Comparison of ENCODE assay signal across 11 cellular contexts in the genomic region with DNA sequence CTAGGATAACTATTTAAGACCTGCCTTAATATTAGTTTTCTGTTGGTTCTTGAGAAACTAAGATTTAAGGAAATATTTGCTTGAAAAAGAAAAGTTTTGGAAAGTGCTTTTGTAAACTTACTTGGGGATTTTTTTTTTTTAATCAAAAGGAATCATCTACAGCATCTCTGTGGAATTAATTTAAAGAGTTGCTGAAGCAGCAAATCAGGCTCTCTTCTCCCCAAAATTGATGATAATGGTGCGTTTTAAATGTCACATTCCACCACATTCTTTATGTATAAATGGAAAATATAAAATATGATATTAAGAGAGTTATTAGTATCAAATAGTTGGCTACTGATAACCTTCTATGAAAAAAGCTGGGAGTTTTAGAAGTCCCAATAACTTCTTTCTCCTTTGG. TPM values are rescaled to one million over a fixed set of nuclear protein-coding genes. Genes with fewer than 3 reads are reported as not detected.
DNase-seq lines count a peak whose midpoint lies in the region; ATAC-seq, FAIRE-seq and TF ChIP-seq lines count a peak whose summit lies in the region.
"Had no signal": no experiment of that assay in that cellular context is flagged by ENCODE, and none has a peak within 500 bp of the region (broad histone marks: within the 10 kb centered on the region; RNA-seq: fewer than 3 reads in every experiment).

No MANE protein-coding gene starts in this region.

- FAIRE-seq in small intestine (lab: Jason Lieb, UNC): no peak

- H3K4me3 ChIP-seq in right atrium auricular region (no peak overlapping the region), esophagus squamous epithelium (peak overlapping the region in 3 of 4 donors; percentile 74 to 95 (median 93)), neutrophil (ENCODE audit: low read depth in 1 of 2, low read length in 1 of 2) (peak overlapping the region in 1 of 2 experiments; percentile 88), small intestine (ENCODE audit: low read depth in 1 of 2, low read length in 2 of 2) (no peak overlapping the region)

- ATAC-seq in HG03135 (IDR thresholded peaks at IDR 0.05; ENCODE audit: unreplicated experiment): no peak
- ATAC-seq: stimulated activated naive CD8-positive, alpha-beta T cell treated with anti-CD3 and anti-CD28 coated beads, Interleukin-15, Interleukin-2, amounts not matched to agents 100 U/mL and 50 U/mL, for 24 hours had no signal

- H3K27ac ChIP-seq in right atrium auricular region (peak overlapping the region; percentile 98 to 99), esophagus squamous epithelium (peak overlapping the region in 3 of 4 donors; percentile 95 to 100 (median 99)), neutrophil (peak overlapping the region; percentile 100), small intestine (ENCODE audit: low read depth in 1 of 2, low read length in 1 of 2) (peak overlapping the region in 1 of 2 donors; percentile 39)

- no peak for TF ChIP-seq POLR2A in esophagus squamous epithelium (IDR thresholded peaks at IDR 0.05)

- no peak for TF ChIP-seq CTCF in right atrium auricular region (IDR thresholded peaks at IDR 0.05)
- no peak for TF ChIP-seq CTCF in esophagus squamous epithelium (IDR thresholded peaks at IDR 0.05)
- TF ChIP-seq CTCF in neutrophil (IDR thresholded peaks at IDR 0.05): no peak

- H3K9me3 ChIP-seq in right atrium auricular region: no peaks in the 10 kb centered on the region
- no peaks in the 10 kb centered on the region for H3K9me3 ChIP-seq in esophagus squamous epithelium
- no peaks in the 10 kb centered on the region for H3K9me3 ChIP-seq in neutrophil
- no peaks in the 10 kb centered on the region for H3K9me3 ChIP-seq in small intestine (ENCODE audit: control insufficient read depth, low read depth)
- H3K9me3 ChIP-seq: HAP-1 had no signal

- intact Hi-C loops in cardiac septum (cut with DNase I): loop anchor here (5.0 kb wide), 1 partner anchor 176 kb away; no protein-coding TSS in a partner anchor
- intact Hi-C loops in esophagus squamous epithelium (cut with DNase I): no loop called here

- H3K27me3 ChIP-seq in right atrium auricular region: no peaks in the 10 kb centered on the region
- no peaks in the 10 kb centered on the region for H3K27me3 ChIP-seq in esophagus squamous epithelium
- no peaks in the 10 kb centered on the region for H3K27me3 ChIP-seq in neutrophil
- no peaks in the 10 kb centered on the region for H3K27me3 ChIP-seq in small intestine (ENCODE audit: control insufficient read depth in 2 of 2, insufficient read depth in 2 of 2, low read length in 2 of 2)

- H3K4me1 ChIP-seq in right atrium auricular region (peaks cover 0 to 72% of the 10 kb centered on the region in 2 donors), esophagus squamous epithelium (peaks cover 38 to 79% (median 53%) of the 10 kb centered on the region in 3 donors), neutrophil (ENCODE audit: control insufficient read depth in 1 of 2, insufficient read depth in 1 of 2, low read depth in 1 of 2, low read length in 1 of 2) (peaks cover 79 to 81% of the 10 kb centered on the region in 2 experiments), small intestine (ENCODE audit: control insufficient read depth in 2 of 2, insufficient read depth in 1 of 2, low read depth in 1 of 2, low read length in 1 of 2) (peaks cover 2 to 22% of the 10 kb centered on the region in 2 donors)

- WGBS in esophagus squamous epithelium, 2 donors: 26 to 28% methylated on average over 1 of the region's 1 CpG
- 12 to 50% (median 41%) methylated on average over 1 of the region's 1 CpG for WGBS in small intestine, 3 donors

- DNase-seq in right atrium auricular region (ENCODE audit: low spot score) (no peak), cardiac septum (ENCODE audit: low spot score) (no peak), esophagus squamous epithelium (lab: John Stamatoyannopoulos, UW) (no peak), small intestine (no peak)
- no peak for DNase-seq in stimulated activated CD4-positive, alpha-beta T cell treated with anti-CD3 and anti-CD28 coated beads, Interleukin-2, amount 100 ng/mL, for 24 hours
- no peak for DNase-seq in activated CD4-positive, alpha-beta T cell treated with anti-CD3 and anti-CD28 coated beads for 48 hours
- DNase-seq: activated CD4-positive, alpha-beta T cell treated with anti-CD3 and anti-CD28 coated beads, Interleukin-2, amount 50 U/mL, for 4 hours; stimulated activated naive CD8-positive, alpha-beta T cell treated with anti-CD3 and anti-CD28 coated beads, Interleukin-15, Interleukin-2, amounts not matched to agents 100 U/mL and 50 U/mL, for 24 hours had no signal

- H3K36me3 ChIP-seq in right atrium auricular region (no peaks in the 10 kb centered on the region), esophagus squamous epithelium (no peaks in the 10 kb centered on the region), neutrophil (no peaks in the 10 kb centered on the region), small intestine (ENCODE audit: control insufficient read depth in 2 of 2, insufficient read depth in 2 of 2, low read length in 2 of 2) (no peaks in the 10 kb centered on the region)
- H3K36me3 ChIP-seq: HAP-1 had no signal

RNA-seq across cellular contexts. Expression of a gene that starts 4.2 kb away (rescaled TPM):
- total RNA-seq in right atrium auricular region: 10 to 100 TPM; 22.6 to 28.8 TPM
- total RNA-seq in cardiac septum: 25.3 TPM
- 10 to 100 TPM; 44.2 to 91.4 (median 82.7) TPM for total RNA-seq in esophagus squamous epithelium
- 10 to 100 TPM; 32.0 to 35.1 (median 33.8) TPM for polyA plus RNA-seq in small intestine

Comparison
In these comparisons a context has a peak if more than half of its experiments do, and no peak if none do; other contexts are left out.
1. H3K4me3 ChIP-seq: peak in esophagus squamous epithelium (3 of 4); none in right atrium auricular region (0 of 2) and small intestine (0 of 2).